Comparison of ENCODE assay signal across 6 cellular contexts in genomic region chr7:76567753-76568152, GRCh38. TPM values are rescaled to one million over a fixed set of nuclear protein-coding genes. Genes with fewer than 3 reads are reported as not detected.
"Had no signal": no experiment of that assay in that cellular context is flagged by ENCODE, and none has a peak within 500 bp of the region (broad histone marks: within the 10 kb centered on the region; RNA-seq: fewer than 3 reads in every experiment).

No MANE protein-coding gene starts in this region.

RNA-seq across cellular contexts. Expression of gene SPDYE16, which starts 24.7 kb away (rescaled TPM):
- total RNA-seq: occipital lobe, osteocyte, pulmonary artery endothelial cell, right atrium auricular region, skeletal muscle tissue, smooth muscle cell had no signal
- polyA plus RNA-seq: smooth muscle cell had no signal

RNA-seq across cellular contexts. Expression of gene UPK3B, which starts 57.4 kb away (rescaled TPM):
- total RNA-seq: occipital lobe, pulmonary artery endothelial cell, skeletal muscle tissue, smooth muscle cell had no signal
- polyA plus RNA-seq: smooth muscle cell had no signal
